8 cellular contexts compared by ENCODE assay signal in genomic region chr5:17343675-17344074, GRCh38.
DNase-seq lines count a peak whose midpoint lies in the region; ATAC-seq and TF ChIP-seq lines count a peak whose summit lies in the region.

No MANE protein-coding gene starts in this region.

- H3K27ac Mint-ChIP-seq in Caco-2 (ENCODE audit: unreplicated experiment): peak overlapping the region; percentile 27

- H3K36me3 Mint-ChIP-seq in Caco-2 (ENCODE audit: insufficient read depth, unreplicated experiment): no peaks in the 10 kb centered on the region

- intact Hi-C loops in Caco-2 (cut with micrococcal nuclease; ENCODE audit: unreplicated experiment): no loop called here

- H3K9me3 Mint-ChIP-seq in Caco-2 (ENCODE audit: unreplicated experiment): no peaks in the 10 kb centered on the region

- CTCF ChIA-PET in Caco-2 (lab: Charles Lee): no interaction called here

- ATAC-seq in GM21423 (IDR thresholded peaks at IDR 0.05; ENCODE audit: unreplicated experiment): peak; percentile 89

- no peaks in the 10 kb centered on the region for H3K27me3 Mint-ChIP-seq in Caco-2 (ENCODE audit: insufficient read depth, unreplicated experiment)

- H3K27me3 ChIP-seq in Caco-2 (replicated peaks; ENCODE audit: control insufficient read depth, insufficient read depth, low read length): no peaks in the 10 kb centered on the region

- POLR2A ChIA-PET in Caco-2 (lab: Charles Lee): no interaction called here

- no peaks in the 10 kb centered on the region for H3K9me3 ChIP-seq in Caco-2

- no peaks in the 10 kb centered on the region for H3K36me3 ChIP-seq in Caco-2 (ENCODE audit: control insufficient read depth, insufficient read depth, low read length)

- no peak for TF ChIP-seq CTCF in Caco-2 (IDR thresholded peaks at IDR 0.05; ENCODE audit: insufficient read depth in 1 of 2, low read depth in 1 of 2, low read length in 1 of 2, severe bottlenecking in 1 of 2, unreplicated experiment in 1 of 2)
- TF ChIP-seq CTCF in choroid plexus epithelial cell (conservative IDR thresholded peaks at IDR 0.05; ENCODE audit: low read depth, low read length): no peak

- H3K4me3 ChIP-seq in Caco-2 (ENCODE audit: low read depth, low read length) (no peak overlapping the region), choroid plexus epithelial cell (ENCODE audit: low read depth, low read length) (no peak overlapping the region)

- BruUV-seq in Caco-2 (replicated peaks; lab: Mats Ljungman, UMichigan): no TSS peak

- H3K4me1 Mint-ChIP-seq in Caco-2 (ENCODE audit: low read depth, unreplicated experiment): peaks cover 44% of the 10 kb centered on the region

- H3K4me1 ChIP-seq in Caco-2: peaks cover 29% of the 10 kb centered on the region

- H3K4me3 Mint-ChIP-seq in Caco-2 (ENCODE audit: unreplicated experiment): no peak overlapping the region

- DNase-seq in Caco-2 (peak in 1 of 2 experiments; percentile 43), HK-2 (ENCODE audit: unreplicated experiment) (peak; percentile 1), choroid plexus epithelial cell (ENCODE audit: low read depth) (peak; percentile 97), T-helper 1 cell (no peak), activated T-cell treated with anti-CD3 and anti-CD28 coated beads for 4 hours (no peak), T-helper 9 cell (no peak)
- DNase-seq in NK-92 treated with Interleukin-12 subunit alpha and Interleukin-12 subunit beta, amount 100 ng/mL, for 24 hours (lab: John Stamatoyannopoulos, UW): no peak

Comparison
In these comparisons a context has a peak if more than half of its experiments do, and no peak if none do; other contexts are left out.
1. DNase-seq: peak in HK-2 (single experiment) and choroid plexus epithelial cell (single experiment); none in T-helper 1 cell (0 of 5), activated T-cell treated with anti-CD3 and anti-CD28 coated beads for 4 hours (single experiment), NK-92 treated with Interleukin-12 subunit alpha and Interleukin-12 subunit beta, amount 100 ng/mL, for 24 hours (single experiment) and T-helper 9 cell (single experiment).